In the genomic region with DNA sequence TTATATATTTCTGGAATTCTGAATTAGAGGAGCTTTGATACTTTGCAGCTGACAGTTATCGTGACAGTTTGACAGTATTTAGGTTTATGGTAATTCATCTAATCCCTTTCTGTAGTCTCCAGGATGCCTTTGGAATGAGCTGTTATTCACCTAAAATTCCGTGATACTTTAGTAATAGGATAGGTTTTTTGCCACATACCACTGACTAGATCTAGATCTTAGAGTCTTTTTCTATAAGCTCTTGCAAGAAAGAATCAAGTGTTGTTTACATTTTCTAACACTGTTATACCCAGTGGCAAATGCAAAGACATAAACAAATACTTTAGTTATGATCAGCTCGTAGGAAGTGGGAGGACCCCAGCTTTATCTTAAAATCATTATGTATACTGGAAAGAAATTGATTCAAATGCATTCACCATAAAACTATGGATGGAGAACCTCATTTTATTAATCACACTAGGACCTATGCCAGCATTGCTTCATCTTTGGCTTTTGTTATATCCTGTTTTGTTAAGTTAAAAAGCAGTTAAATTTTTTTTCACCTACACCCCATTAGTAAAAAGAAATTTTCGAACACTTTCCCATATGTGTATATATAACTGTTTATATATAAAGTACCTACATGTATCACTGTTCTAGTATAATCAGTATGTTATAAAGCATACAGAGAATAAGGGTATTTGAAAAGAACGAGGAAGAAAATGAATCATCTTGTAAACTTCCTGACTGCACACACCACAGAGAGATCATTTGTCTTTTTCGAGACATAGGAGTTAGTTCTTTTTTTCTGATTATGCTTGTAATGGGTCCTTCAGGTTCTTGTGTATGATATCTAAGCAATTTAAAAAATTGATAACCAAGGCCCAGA, we compare ENCODE assay signal across 11 cellular contexts.
DNase-seq lines count a peak whose midpoint lies in the region; TF ChIP-seq lines count a peak whose summit lies in the region.
"Had no signal": no experiment of that assay in that cellular context is flagged by ENCODE, and none has a peak within 500 bp of the region (broad histone marks: within the 10 kb centered on the region; RNA-seq: fewer than 3 reads in every experiment).

No MANE protein-coding gene starts in this region.

- peak overlapping the region; percentile 23 for H3K4me2 ChIP-seq in hepatocyte

- H4K20me1 ChIP-seq in hepatocyte (ENCODE audit: insufficient read depth, poor library complexity, severe bottlenecking), result no peaks in the 10 kb centered on the region

- TF ChIP-seq CTCF in VCaP (conservative IDR thresholded peaks at IDR 0.05) (no peak), hepatocyte (IDR thresholded peaks at IDR 0.05; ENCODE audit: poor library complexity) (no peak), glutamatergic neuron (IDR thresholded peaks at IDR 0.05; ENCODE audit: partially characterized antibody, unreplicated experiment) (no peak)

- peaks cover 5% of the 10 kb centered on the region for H3K9me3 Mint-ChIP-seq in glutamatergic neuron (ENCODE audit: unreplicated experiment)
- H3K9me3 Mint-ChIP-seq: IgD-negative memory B cell had no signal

- H3K4me3 Mint-ChIP-seq in glutamatergic neuron (ENCODE audit: unreplicated experiment), result no peak overlapping the region
- H3K4me3 Mint-ChIP-seq: IgD-negative memory B cell had no signal

- peaks cover 5% of the 10 kb centered on the region for H3K79me2 ChIP-seq in hepatocyte

- H3K4me3 ChIP-seq in HUES48 (ENCODE audit: low read depth, low read length) (no peak overlapping the region), hepatocyte (no peak overlapping the region)
- H3K4me3 ChIP-seq: left ventricle myocardium inferior had no signal

- H3K27ac ChIP-seq in HUES48 (ENCODE audit: low read depth, low read length) (peak overlapping the region; percentile 51), VCaP (peak overlapping the region; percentile 81), hepatocyte (peak overlapping the region; percentile 12)
- H3K27ac ChIP-seq: left ventricle myocardium inferior had no signal

- H3K9ac ChIP-seq in HUES48 (ENCODE audit: low read depth, low read length), result no peak overlapping the region

- no peak overlapping the region for H2AFZ ChIP-seq in hepatocyte

- peaks cover 7% of the 10 kb centered on the region for H3K36me3 Mint-ChIP-seq in glutamatergic neuron (ENCODE audit: unreplicated experiment)

- no peaks in the 10 kb centered on the region for H3K27me3 ChIP-seq in HUES48 (ENCODE audit: control insufficient read depth, insufficient read depth, low read length)
- H3K27me3 ChIP-seq in hepatocyte, result no peaks in the 10 kb centered on the region

- H3K4me1 Mint-ChIP-seq in glutamatergic neuron (ENCODE audit: low read depth, unreplicated experiment), result peaks cover 9% of the 10 kb centered on the region

- no peaks in the 10 kb centered on the region for H3K27me3 Mint-ChIP-seq in glutamatergic neuron (ENCODE audit: unreplicated experiment)
- H3K27me3 Mint-ChIP-seq: IgD-negative memory B cell had no signal

- peaks cover 25% of the 10 kb centered on the region; the same call in 1 of the 2 replicates for H3K4me1 ChIP-seq in HUES48 (ENCODE audit: control insufficient read depth, insufficient read depth, low read length)
- peaks cover 12% of the 10 kb centered on the region for H3K4me1 ChIP-seq in hepatocyte (ENCODE audit: insufficient read depth)

- H3K9me3 ChIP-seq in HUES48 (ENCODE audit: control insufficient read depth, insufficient read depth, low read length) (no peaks in the 10 kb centered on the region), hepatocyte (ENCODE audit: low read depth) (no peaks in the 10 kb centered on the region)
- H3K9me3 ChIP-seq: left ventricle myocardium inferior had no signal

- DNase-seq in ACHN (peak; percentile 72), hepatocyte (ENCODE audit: low spot score) (no peak), glutamatergic neuron (no peak), DMS79 treated with DMSO at 0.1 percent for 48 hours (lab: John Stamatoyannopoulos, UW) (no peak), NCI-H146 (lab: John Stamatoyannopoulos, UW) (no peak)
- DNase-seq in stimulated activated CD4-positive, alpha-beta T cell treated with anti-CD3 and anti-CD28 coated beads, Interleukin-4, amount 100 ng/mL, for 4 hours, result no peak
- DNase-seq: left ventricle myocardium inferior; stimulated activated naive CD8-positive, alpha-beta T cell treated with anti-CD3 and anti-CD28 coated beads, Interleukin-15, Interleukin-2, amounts not matched to agents 100 U/mL and 50 U/mL, for 24 hours had no signal

- in situ Hi-C loops in ACHN (cut with HindIII; ENCODE audit: low pct_ligation_motif_present, low pct_unique_long_range_greater_than_20kb, low sequenced_read_pairs), result no loop called here

- H3K27ac Mint-ChIP-seq in glutamatergic neuron (ENCODE audit: unreplicated experiment), result no peak overlapping the region
- H3K27ac Mint-ChIP-seq: IgD-negative memory B cell had no signal

- H3K9me2 ChIP-seq in hepatocyte (replicated peaks; ENCODE audit: insufficient read depth), result no peaks in the 10 kb centered on the region

- 42% methylated on average over 6 of the region's 6 CpGs for WGBS in hepatocyte (ENCODE audit: low lambda C conversion rate, missing lambda C conversion rate)

- H3K36me3 ChIP-seq in HUES48 (ENCODE audit: control insufficient read depth, insufficient read depth, low read length) (peaks cover 36% of the 10 kb centered on the region), hepatocyte (replicated peaks; ENCODE audit: insufficient read depth, low read depth) (no peaks in the 10 kb centered on the region)

Comparison
In these comparisons a context has a peak if more than half of its experiments do, and no peak if none do; other contexts are left out.
1. H3K27ac ChIP-seq: peak in every context shown above with its lines; median percentile 81 in VCaP; 51 in HUES48; 12 in hepatocyte.